ENCODE assay signal across 1 cellular context in genomic region chr14:74346341-74346740, GRCh38.
TF ChIP-seq lines count a peak whose summit lies in the region.

No MANE protein-coding gene starts in this region.

TF ChIP-seq in A549, 52 proteins besides CTCF, POLR2A, EP300 and RAD21 (continued from another document):
- no peak for TF ChIP-seq RFX5 (IDR thresholded peaks at IDR 0.05)
- TF ChIP-seq PBX3 (IDR thresholded peaks at IDR 0.05), result no peak
- no peak for TF ChIP-seq NFE2L2 (conservative IDR thresholded peaks at IDR 0.05; ENCODE audit: low read length)
